ENCODE assay signal across 23 cellular contexts in genomic region chr9:123211081-123211480, GRCh38. TPM values are rescaled to one million over a fixed set of nuclear protein-coding genes. Genes with fewer than 3 reads are reported as not detected.
DNase-seq lines count a peak whose midpoint lies in the region; ATAC-seq, FAIRE-seq and TF ChIP-seq lines count a peak whose summit lies in the region.
"Had no signal": no experiment of that assay in that cellular context is flagged by ENCODE, and none has a peak within 500 bp of the region (broad histone marks: within the 10 kb centered on the region; RNA-seq: fewer than 3 reads in every experiment).

No MANE protein-coding gene starts in this region.

- POLR2A ChIA-PET in HEK293 (lab: Yijun Ruan, JAX) = no interaction called here
- POLR2A ChIA-PET in K562 (lab: Yijun Ruan, JAX) = no interaction called here

- BruUV-seq in K562 (replicated peaks; lab: Mats Ljungman, UMichigan) = no TSS peak

- H3K4me1 Mint-ChIP-seq in immature natural killer cell = no peaks in the 10 kb centered on the region

- H3K9me1 ChIP-seq in K562 (ENCODE audit: control insufficient read depth, insufficient read depth, low read length) = no peaks in the 10 kb centered on the region

- H3K9ac ChIP-seq in K562 (ENCODE audit: insufficient read depth in 1 of 2, low read depth in 2 of 2, low read length in 2 of 2) = no peak overlapping the region
- H3K9ac ChIP-seq: BLaER1 treated with 17β-estradiol and CSF1 and Interleukin-3, amounts not matched to agents 10 nM and 100 nM had no signal

- H3K9me3 ChIP-seq in HEK293 (ENCODE audit: control insufficient read depth, insufficient read depth, low read depth, low read length) (no peaks in the 10 kb centered on the region), K562 (replicated peaks; ENCODE audit: control insufficient read depth, insufficient read depth, low read depth, low read length) (no peaks in the 10 kb centered on the region)
- H3K9me3 ChIP-seq: A549, Caco-2 had no signal

- H3K4me1 ChIP-seq in HEK293 (ENCODE audit: control insufficient read depth, insufficient read depth, low read length) (peaks cover 3% of the 10 kb centered on the region), K562 (replicated peaks in 1 of 2; ENCODE audit: control insufficient read depth in 2 of 2, insufficient read depth in 2 of 2, low read length in 2 of 2) (no peaks in the 10 kb centered on the region)
- H3K4me1 ChIP-seq: A549, Caco-2 had no signal

- H3K79me2 ChIP-seq in K562 (ENCODE audit: control insufficient read depth, insufficient read depth, low read length) = peaks cover 43% of the 10 kb centered on the region

- TF ChIP-seq POLR2A in K562 (conservative IDR thresholded peaks at IDR 0.05) = no peak

- 0 out of 2 replicates have a peak, but pooled peaks cover 2% of the 10 kb centered on the region for H4K20me1 ChIP-seq in K562 (replicated peaks; ENCODE audit: control insufficient read depth, insufficient read depth, low read length)

- TF ChIP-seq RAD21 in K562 (CRISPR knock-in tag; conservative IDR thresholded peaks at IDR 0.05 in 1 of 2, IDR thresholded peaks at IDR 0.05 in 1 of 2) = no peak

- no peak overlapping the region for H3K4me3 Mint-ChIP-seq in immature natural killer cell
- H3K4me3 Mint-ChIP-seq: B cell; CD4-positive, alpha-beta T cell; CD8-positive, alpha-beta T cell had no signal

- H3K36me3 ChIP-seq in HEK293 (ENCODE audit: control insufficient read depth in 2 of 2, insufficient read depth in 1 of 2, low read length in 2 of 2) (no peaks in the 10 kb centered on the region), K562 (ENCODE audit: control insufficient read depth, insufficient read depth, low read length) (0 out of 3 replicates have a peak, but pooled peaks cover 7% of the 10 kb centered on the region)

- FAIRE-seq in A204.1 (lab: Jason Lieb, UNC) (peak; percentile 49), G401.6 (lab: Jason Lieb, UNC) (peak; percentile 8), K562 (lab: Jason Lieb, UNC) (no peak)
- FAIRE-seq: A549, D721Med, GM12891, GM18507 had no signal

- in situ Hi-C loops in K562 (cut with MboI) (no loop called here), GM13976 (cut with MboI; ENCODE audit: low sequenced_read_pairs, unreplicated experiment) (no loop called here)

- H3K27ac Mint-ChIP-seq in immature natural killer cell = no peak overlapping the region
- H3K27ac Mint-ChIP-seq: B cell; CD4-positive, alpha-beta T cell; CD8-positive, alpha-beta T cell had no signal

- WGBS in K562 (ENCODE audit: insufficient coverage, low coverage, missing lambda C conversion rate) = 58% methylated on average over 3 of the region's 3 CpGs

- H3K27me3 Mint-ChIP-seq in immature natural killer cell (ENCODE audit: low read depth in 3 of 3) = peaks cover 0 to 3% (median 0%) of the 10 kb centered on the region in 3 donors
- H3K27me3 Mint-ChIP-seq: B cell; CD4-positive, alpha-beta T cell had no signal

- no peaks in the 10 kb centered on the region for H3K9me3 Mint-ChIP-seq in immature natural killer cell
- H3K9me3 Mint-ChIP-seq: CD4-positive, alpha-beta T cell; CD8-positive, alpha-beta T cell had no signal

- no peak overlapping the region for H3K4me2 ChIP-seq in K562 (ENCODE audit: insufficient read depth, low read length)
- H3K4me2 ChIP-seq: A549; BLaER1 treated with 17β-estradiol and CSF1 and Interleukin-3, amounts not matched to agents 10 nM and 100 nM had no signal

- TF ChIP-seq CTCF in HEK293 (tag by site-specific recombination; IDR thresholded peaks at IDR 0.05) (no peak), K562 (IDR thresholded peaks at IDR 0.05 in 2 of 3, conservative IDR thresholded peaks at IDR 0.05 in 1 of 3; ENCODE audit: insufficient read depth in 2 of 3, low read depth in 1 of 3, low read length in 3 of 3) (no peak), GM13976 (IDR thresholded peaks at IDR 0.05; ENCODE audit: borderline replicate concordance, control extremely low read depth, extremely low read depth, insufficient read depth, missing control alignments) (no peak)

- no peak for TF ChIP-seq EP300 in K562 (IDR thresholded peaks at IDR 0.05; ENCODE audit: low read length)

- no peak overlapping the region for H2AFZ ChIP-seq in K562 (ENCODE audit: low read depth, low read length)

- H3K36me3 Mint-ChIP-seq in immature natural killer cell = no peaks in the 10 kb centered on the region

- intact Hi-C loops in K562 (cut with micrococcal nuclease) = no loop called here

- ATAC-seq in K562 (no peak), GM21723 (IDR thresholded peaks at IDR 0.05; ENCODE audit: unreplicated experiment) (no peak)
- ATAC-seq: A549; CD8-positive, alpha-beta T cell had no signal

- no peaks in the 10 kb centered on the region for H3K27me3 ChIP-seq in K562 (ENCODE audit: control insufficient read depth in 2 of 2, insufficient read depth in 2 of 2, low read length in 2 of 2)
- H3K27me3 ChIP-seq: BLaER1 treated with 17β-estradiol and CSF1 and Interleukin-3, amounts not matched to agents 10 nM and 100 nM had no signal

- H3K27ac ChIP-seq in HEK293 (ENCODE audit: extremely low read depth, low read depth, low read length) (no peak overlapping the region), K562 (ENCODE audit: extremely low read depth, low read depth, low read length) (no peak overlapping the region)
- H3K27ac ChIP-seq: A549; BLaER1 treated with 17β-estradiol and CSF1 and Interleukin-3, amounts not matched to agents 10 nM and 100 nM; C4-2B had no signal

- CTCF ChIA-PET in HEK293 (lab: Yijun Ruan, JAX) (no interaction called here), K562 (lab: Yijun Ruan, JAX; ENCODE audit: low intra/inter-chr PET ratio) (interaction anchor here (0.6 kb wide), 1 partner anchor 398 kb away, joined by 3 read pairs; no protein-coding TSS in a partner anchor)

- DNase-seq in K562 (ENCODE audit: extremely low read depth in 1 of 4, low spot score in 3 of 4) = no peak
- no peak for DNase-seq in NCI-H1436 (lab: John Stamatoyannopoulos, UW)
- no peak for DNase-seq in immature natural killer cell
- no peak for DNase-seq in GM13976 (ENCODE audit: low spot score)
- DNase-seq: 8988T; AML-193; Caco-2; Calu3; CD4-positive, alpha-beta T cell; CD8-positive, alpha-beta T cell; DMS79 treated with DMSO at 0.1 percent for 48 hours; GDM1 had no signal

- H3K4me3 ChIP-seq in HEK293 (ENCODE audit: low read depth, low read length) (no peak overlapping the region), K562 (no peak overlapping the region)
- H3K4me3 ChIP-seq: A549; BLaER1 treated with 17β-estradiol and CSF1 and Interleukin-3, amounts not matched to agents 10 nM and 100 nM had no signal

TF ChIP-seq in HEK293, 187 proteins besides CTCF, POLR2A, EP300 and RAD21 (continues in another document):
- TF ChIP-seq, protein P1, sequence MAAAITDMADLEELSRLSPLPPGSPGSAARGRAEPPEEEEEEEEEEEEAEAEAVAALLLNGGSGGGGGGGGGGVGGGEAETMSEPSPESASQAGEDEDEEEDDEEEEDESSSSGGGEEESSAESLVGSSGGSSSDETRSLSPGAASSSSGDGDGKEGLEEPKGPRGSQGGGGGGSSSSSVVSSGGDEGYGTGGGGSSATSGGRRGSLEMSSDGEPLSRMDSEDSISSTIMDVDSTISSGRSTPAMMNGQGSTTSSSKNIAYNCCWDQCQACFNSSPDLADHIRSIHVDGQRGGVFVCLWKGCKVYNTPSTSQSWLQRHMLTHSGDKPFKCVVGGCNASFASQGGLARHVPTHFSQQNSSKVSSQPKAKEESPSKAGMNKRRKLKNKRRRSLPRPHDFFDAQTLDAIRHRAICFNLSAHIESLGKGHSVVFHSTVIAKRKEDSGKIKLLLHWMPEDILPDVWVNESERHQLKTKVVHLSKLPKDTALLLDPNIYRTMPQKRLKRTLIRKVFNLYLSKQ (tag by site-specific recombination; IDR thresholded peaks at IDR 0.05; ENCODE audit: borderline replicate concordance) = no peak
- no peak for TF ChIP-seq EGR2 (tag by site-specific recombination; IDR thresholded peaks at IDR 0.05; ENCODE audit: low read depth)

TF ChIP-seq in K562, 482 proteins besides CTCF, POLR2A, EP300 and RAD21:
- TF ChIP-seq ATF3 (IDR thresholded peaks at IDR 0.05) (peak; percentile 22; the same call in 1 of the 2 replicates), ATF3 (CRISPR knock-in tag; conservative IDR thresholded peaks at IDR 0.05) (no peak), PPARD (CRISPR knock-in tag; IDR thresholded peaks at IDR 0.05) (no peak)

RNA-seq across cellular contexts. Expression of gene STRBP, which starts 57.3 kb away (rescaled TPM):
- 46.0 and 136 TPM in 2 replicates for total RNA-seq in K562 (2011; cell fraction: chromatin; rRNA removed; ENCODE audit: low replicate concordance)
- 19.3 and 35.9 TPM in 2 replicates for total RNA-seq in K562 (2011; cell fraction: nucleolus; rRNA removed)
- 54.3 and 86.7 TPM in 2 replicates for total RNA-seq in K562 (2011; cell fraction: nucleoplasm; rRNA removed)
- total RNA-seq in K562 (2014; rRNA removed) (53.8 and 55.9 TPM in 2 replicates), K562 (2014; rRNA removed; fragmentation: Illumina TruSeq; extraction: Trizol) (84.0 and 87.4 TPM in 2 replicates), K562 (2015; rRNA removed; fragmentation: Illumina TruSeq; extraction: Trizol) (67.9 and 75.3 TPM in 2 replicates), K562 (2021) (66.5 and 73.5 TPM in 2 replicates)
- polyA plus RNA-seq in K562 (2011; rRNA removed) (54.7 and 72.2 TPM in 2 replicates), K562 (2014; fragmentation: Illumina TruSeq; extraction: Trizol) (56.1 and 70.2 TPM in 2 replicates), K562 (2014; fragmentation: Nextera tagmentation; extraction: Ambion mirVana) (10 to 100 TPM; 27.7 to 27.8 TPM), K562 (2014; rRNA removed) (52.1 and 56.0 TPM in 2 replicates), immature natural killer cell (10 to 100 TPM in 2 of 3 donors, 1 to 10 TPM in 1; 9.0 to 15.8 (median 10.4) TPM)
- polyA plus RNA-seq in K562 (2011; cell fraction: cytosol; rRNA removed) = 13.6 and 21.7 TPM in 2 replicates
- 71.8 and 82.8 TPM in 2 replicates for polyA plus RNA-seq in K562 (2011; cell fraction: nucleus; rRNA removed)
- polyA plus RNA-seq in K562 (2012) = 64.9 and 101 TPM in 2 replicates
- 77.1 and 87.7 TPM in 2 replicates for polyA minus RNA-seq in K562 (2011; rRNA and poly(A)+ RNA removed)
- 22.9 and 56.2 TPM in 2 replicates for polyA minus RNA-seq in K562 (2011; cell fraction: cytosol; rRNA and poly(A)+ RNA removed)
- 30.8 and 58.6 TPM in 2 replicates for polyA minus RNA-seq in K562 (2011; cell fraction: nucleus; rRNA and poly(A)+ RNA removed)
